In genomic region chr2:217505303-217505702, GRCh38 we compare ENCODE assay signal across 27 cellular contexts.
"Had no signal": no experiment of that assay in that cellular context is flagged by ENCODE, and none has a peak within 500 bp of the region (broad histone marks: within the 10 kb centered on the region; RNA-seq: fewer than 3 reads in every experiment).

No MANE protein-coding gene starts in this region.

- H3K27me3 ChIP-seq: colonic mucosa, esophagus squamous epithelium, gastrocnemius medialis, heart right ventricle, left lung had no signal

- H3K27ac Mint-ChIP-seq: dendritic cell treated with granulocyte-macrophage colony-stimulating factor and Interleukin-4, amounts not matched to agents 40 ng/mL and 50 ng/mL, for 4 days; effector memory CD8-positive, alpha-beta T cell; endodermal cell had no signal

- H3K27ac ChIP-seq: colonic mucosa, epithelial cell of prostate, esophagus squamous epithelium, gastrocnemius medialis, heart right ventricle, left lung, lower lobe of right lung had no signal

- FAIRE-seq: endometrium, islet of Langerhans, keratinocyte had no signal

- H3K36me3 Mint-ChIP-seq: naive thymus-derived CD4-positive, alpha-beta T cell had no signal

- H3K4me1 ChIP-seq: colonic mucosa, gastrocnemius medialis, left lung, lower lobe of right lung had no signal

- ATAC-seq: effector memory CD8-positive, alpha-beta T cell; esophagus mucosa; gastrocnemius medialis; heart right ventricle; left cardiac atrium; left lung; left ventricle myocardium superior; lower lobe of right lung; naive thymus-derived CD4-positive, alpha-beta T cell had no signal

- H3K9me3 ChIP-seq: colonic mucosa, esophagus squamous epithelium, gastrocnemius medialis, heart right ventricle, left lung, lower lobe of right lung had no signal

- H3K4me3 Mint-ChIP-seq: dendritic cell treated with granulocyte-macrophage colony-stimulating factor and Interleukin-4, amounts not matched to agents 40 ng/mL and 50 ng/mL, for 4 days; effector memory CD8-positive, alpha-beta T cell; endodermal cell; naive thymus-derived CD4-positive, alpha-beta T cell had no signal

- H3K4me1 Mint-ChIP-seq: naive thymus-derived CD4-positive, alpha-beta T cell had no signal

- DNase-seq: colonic mucosa; cortex of kidney; effector CD8-positive, alpha-beta T cell; effector memory CD8-positive, alpha-beta T cell; endodermal cell; erythroblast; esophagus squamous epithelium; foreskin fibroblast; foreskin melanocyte; gastrocnemius medialis; glutamatergic neuron; head of caudate nucleus; heart right ventricle; hippocampal formation; left cardiac atrium; left lung; left ventricle myocardium superior; lower lobe of right lung; mesenchymal stem cell; midbrain; naive thymus-derived CD4-positive, alpha-beta T cell had no signal

- H3K9me3 Mint-ChIP-seq: dendritic cell treated with granulocyte-macrophage colony-stimulating factor and Interleukin-4, amounts not matched to agents 40 ng/mL and 50 ng/mL, for 4 days; effector memory CD8-positive, alpha-beta T cell; naive thymus-derived CD4-positive, alpha-beta T cell had no signal

- H3K4me3 ChIP-seq: colonic mucosa, esophagus squamous epithelium, gastrocnemius medialis, heart right ventricle, left lung, lower lobe of right lung had no signal

- H3K36me3 ChIP-seq: colonic mucosa, esophagus squamous epithelium, gastrocnemius medialis, heart right ventricle, left lung, lower lobe of right lung had no signal
